Comparison of ENCODE assay signal across 8 cellular contexts in genomic region chr3:9715764-9716437, GRCh38. TPM values are rescaled to one million over a fixed set of nuclear protein-coding genes. Genes with fewer than 3 reads are reported as not detected.
DNase-seq lines count a peak whose midpoint lies in the region; ATAC-seq, FAIRE-seq and TF ChIP-seq lines count a peak whose summit lies in the region.

No MANE protein-coding gene starts in this region.

- TF ChIP-seq CTCF in PC-3 (conservative IDR thresholded peaks at IDR 0.05; ENCODE audit: low read depth, low read length) (peak; percentile 98), MCF 10A (IDR thresholded peaks at IDR 0.05; ENCODE audit: unreplicated experiment) (peak; percentile 89), kidney (IDR thresholded peaks at IDR 0.05; ENCODE audit: borderline replicate concordance, extremely low read depth, insufficient read depth) (peak; percentile 67)

- H3K36me3 ChIP-seq in PC-3 (ENCODE audit: low read depth, low read length) (no peaks in the 10 kb centered on the region), kidney (ENCODE audit: control insufficient read depth in 1 of 2, insufficient read depth in 2 of 2, low read length in 2 of 2) (no peaks in the 10 kb centered on the region)

- CTCF ChIA-PET in activated CD8-positive, alpha-beta memory T cell treated with anti-CD3 and anti-CD28 coated beads, Interleukin-2, amount 10 ng/mL, durations not matched to agents 7 days and 5 days (lab: Charles Lee) = no interaction called here
- CTCF ChIA-PET in PC-3 (lab: Charles Lee) = interaction anchor here (0.5 to 1.2 kb wide), 5 partner anchors 12 to 502 kb away, joined by 3 to 6 read pairs (median 3); no protein-coding TSS in a partner anchor
- CTCF ChIA-PET in MCF 10A (lab: Yijun Ruan, JAX) = interaction anchor here (0.6 to 2.0 kb wide), 30 partner anchors 8 to 721 kb away, joined by 3 to 15 read pairs (median 4); partner anchors contain the start of gene CPNE9

- FAIRE-seq in kidney (lab: Jason Lieb, UNC) = no peak

- H3K4me2 ChIP-seq in PC-3 (ENCODE audit: low read length) = peak overlapping the region; percentile 22; the same call in 1 of the 2 replicates

- H3K4me1 ChIP-seq in PC-3 (ENCODE audit: insufficient read depth, low read length) (peaks cover 7% of the 10 kb centered on the region), kidney (ENCODE audit: control insufficient read depth in 1 of 2, insufficient read depth in 1 of 2, low read depth in 1 of 2, low read length in 2 of 2) (no peaks in the 10 kb centered on the region)

- H3K4me3 ChIP-seq in PC-3 (ENCODE audit: low read length) (no peak overlapping the region), kidney (ENCODE audit: low read length in 2 of 2) (no peak overlapping the region)

- H3K27me3 Mint-ChIP-seq in activated CD8-positive, alpha-beta memory T cell treated with anti-CD3 and anti-CD28 coated beads, Interleukin-2, amount 10 ng/mL, durations not matched to agents 7 days and 5 days = no peaks in the 10 kb centered on the region
- peaks cover 51% of the 10 kb centered on the region for H3K27me3 Mint-ChIP-seq in MCF 10A (ENCODE audit: insufficient read depth, unreplicated experiment)

- H3K27me3 ChIP-seq in PC-3 (ENCODE audit: low read length) = peaks cover 23% of the 10 kb centered on the region

- DNase-seq in activated CD8-positive, alpha-beta memory T cell treated with anti-CD3 and anti-CD28 coated beads, Interleukin-2, amount 10 ng/mL, durations not matched to agents 7 days and 5 days = peak; percentile 62
- no peak for DNase-seq in activated CD8-positive, alpha-beta memory T cell treated with anti-CD3 and anti-CD28 coated beads, Interleukin-2, amount 50 U/mL, for 4 hours
- peak; percentile 96 for DNase-seq in PC-3
- DNase-seq in MCF 10A (ENCODE audit: unreplicated experiment) = peak; percentile 93
- DNase-seq in kidney = peak; percentile 81
- DNase-seq in stimulated activated CD4-positive, alpha-beta T cell treated with anti-CD3 and anti-CD28 coated beads, Interleukin-4, amount 100 ng/mL, for 1 hour = peak; percentile 24
- no peak for DNase-seq in COR-L47 (lab: John Stamatoyannopoulos, UW)

- no peaks in the 10 kb centered on the region for H3K9me2 ChIP-seq in PC-3 (replicated peaks; ENCODE audit: low read length)

- BruUV-seq in PC-3 (replicated peaks; lab: Mats Ljungman, UMichigan) (no TSS peak), MCF 10A (replicated peaks; lab: Mats Ljungman, UMichigan) (no TSS peak)

- H3K9me3 Mint-ChIP-seq in activated CD8-positive, alpha-beta memory T cell treated with anti-CD3 and anti-CD28 coated beads, Interleukin-2, amount 10 ng/mL, durations not matched to agents 7 days and 5 days (ENCODE audit: low read depth) = no peaks in the 10 kb centered on the region
- no peaks in the 10 kb centered on the region for H3K9me3 Mint-ChIP-seq in MCF 10A (ENCODE audit: unreplicated experiment)

- H3K4me1 Mint-ChIP-seq in activated CD8-positive, alpha-beta memory T cell treated with anti-CD3 and anti-CD28 coated beads, Interleukin-2, amount 10 ng/mL, durations not matched to agents 7 days and 5 days = no peaks in the 10 kb centered on the region
- peaks cover 7% of the 10 kb centered on the region for H3K4me1 Mint-ChIP-seq in MCF 10A (ENCODE audit: insufficient read depth, unreplicated experiment)

- peak; percentile 80 for ATAC-seq in activated CD8-positive, alpha-beta memory T cell treated with anti-CD3 and anti-CD28 coated beads, Interleukin-2, amount 10 ng/mL, durations not matched to agents 7 days and 5 days
- ATAC-seq in PC-3 (peak; percentile 98), GM21360 (IDR thresholded peaks at IDR 0.05; ENCODE audit: unreplicated experiment) (no peak)

- H4K20me1 ChIP-seq in PC-3 (ENCODE audit: low read length) = no peaks in the 10 kb centered on the region

- H3K9ac ChIP-seq in PC-3 (ENCODE audit: low read length) = no peak overlapping the region
- no peak overlapping the region for H3K9ac ChIP-seq in kidney (ENCODE audit: low read length in 2 of 2)

- no peaks in the 10 kb centered on the region for H3K9me3 ChIP-seq in PC-3 (ENCODE audit: low read length)
- no peaks in the 10 kb centered on the region for H3K9me3 ChIP-seq in kidney (ENCODE audit: control insufficient read depth in 1 of 2, low read length in 2 of 2)

- no peaks in the 10 kb centered on the region for H3K36me3 Mint-ChIP-seq in activated CD8-positive, alpha-beta memory T cell treated with anti-CD3 and anti-CD28 coated beads, Interleukin-2, amount 10 ng/mL, durations not matched to agents 7 days and 5 days
- no peaks in the 10 kb centered on the region for H3K36me3 Mint-ChIP-seq in MCF 10A (ENCODE audit: insufficient read depth, unreplicated experiment)

- no peak overlapping the region for H3K4me3 Mint-ChIP-seq in activated CD8-positive, alpha-beta memory T cell treated with anti-CD3 and anti-CD28 coated beads, Interleukin-2, amount 10 ng/mL, durations not matched to agents 7 days and 5 days
- H3K4me3 Mint-ChIP-seq in MCF 10A (ENCODE audit: unreplicated experiment) = no peak overlapping the region

- no peak overlapping the region for H3K27ac ChIP-seq in PC-3 (ENCODE audit: low read length)
- peak overlapping the region; percentile 44 to 49 for H3K27ac ChIP-seq in kidney (ENCODE audit: low read depth in 2 of 2, low read length in 2 of 2)

- H3F3A ChIP-seq in PC-3 (ENCODE audit: low read length, unreplicated experiment) = no peaks in the 10 kb centered on the region

- H3K79me2 ChIP-seq in PC-3 (ENCODE audit: low read length) = no peaks in the 10 kb centered on the region

- no peak overlapping the region for H3K27ac Mint-ChIP-seq in activated CD8-positive, alpha-beta memory T cell treated with anti-CD3 and anti-CD28 coated beads, Interleukin-2, amount 10 ng/mL, durations not matched to agents 7 days and 5 days
- no peak overlapping the region for H3K27ac Mint-ChIP-seq in MCF 10A (ENCODE audit: low read depth, unreplicated experiment)

- POLR2A ChIA-PET in PC-3 (lab: Charles Lee; ENCODE audit: unreplicated experiment) = no interaction called here
- POLR2A ChIA-PET in MCF 10A (lab: Yijun Ruan, JAX) = interaction anchor here (0.6 to 1.4 kb wide), 7 partner anchors 15 to 268 kb away, joined by 3 to 12 read pairs (median 3); partner anchors contain the start of genes ARPC4, BRPF1 and OGG1

- no peak overlapping the region for H2AFZ ChIP-seq in PC-3 (ENCODE audit: low read length)

- intact Hi-C loops in PC-3 (cut with micrococcal nuclease) = loop anchor here (1.0 to 10.0 kb wide), 6 partner anchors 15 to 216 kb away; partner anchors contain the start of genes ARPC4, BRPF1, CRELD1 and OGG1
- intact Hi-C loops in MCF 10A (cut with micrococcal nuclease) = loop anchor here (1.0 to 10.0 kb wide), 6 partner anchors 76 to 571 kb away; partner anchors contain the start of genes ARPC4, CRELD1, FANCD2 and TADA3
- intact Hi-C loops in kidney (cut with DNase I) = no loop called here

RNA-seq across cellular contexts. Expression of gene CPNE9, which starts 12.3 kb away (rescaled TPM):
- total RNA-seq in activated CD8-positive, alpha-beta memory T cell treated with anti-CD3 and anti-CD28 coated beads, Interleukin-2, amount 10 ng/mL, durations not matched to agents 7 days and 5 days = not detected
- total RNA-seq in PC-3 (2014; rRNA removed) (0.07 TPM in 1 of 2 replicates, not detected in the other), MCF 10A (2022) (not detected in 2 replicates), kidney (0.16 TPM)
- polyA plus RNA-seq in kidney (ENCODE audit: insufficient read depth, low read depth, low replicate concordance) = 0.19 TPM

RNA-seq across cellular contexts. Expression of gene BRPF1, which starts 15.6 kb away (rescaled TPM):
- total RNA-seq in activated CD8-positive, alpha-beta memory T cell treated with anti-CD3 and anti-CD28 coated beads, Interleukin-2, amount 10 ng/mL, durations not matched to agents 7 days and 5 days = 10 to 100 TPM; 48.1 to 50.1 TPM
- total RNA-seq in PC-3 (2014; rRNA removed) (27.0 and 29.8 TPM in 2 replicates), MCF 10A (2022) (19.9 and 21.4 TPM in 2 replicates), kidney (22.4 TPM)
- 6.2 TPM for polyA plus RNA-seq in kidney (ENCODE audit: insufficient read depth, low read depth, low replicate concordance)

RNA-seq across cellular contexts. Expression of gene OGG1, which starts 33.9 kb away (rescaled TPM):
- 10 to 100 TPM; 32.1 to 34.5 TPM for total RNA-seq in activated CD8-positive, alpha-beta memory T cell treated with anti-CD3 and anti-CD28 coated beads, Interleukin-2, amount 10 ng/mL, durations not matched to agents 7 days and 5 days
- total RNA-seq in PC-3 (2014; rRNA removed) (38.7 and 47.3 TPM in 2 replicates), MCF 10A (2022) (15.3 and 17.7 TPM in 2 replicates), kidney (31.1 TPM)
- polyA plus RNA-seq in kidney (ENCODE audit: insufficient read depth, low read depth, low replicate concordance) = 51.6 TPM

RNA-seq across cellular contexts. Expression of gene CAMK1, which starts 53.8 kb away (rescaled TPM):
- total RNA-seq in activated CD8-positive, alpha-beta memory T cell treated with anti-CD3 and anti-CD28 coated beads, Interleukin-2, amount 10 ng/mL, durations not matched to agents 7 days and 5 days = 10 to 100 TPM; 31.7 to 57.7 TPM
- total RNA-seq in PC-3 (2014; rRNA removed) (36.6 and 53.2 TPM in 2 replicates), MCF 10A (2022) (8.3 and 11.7 TPM in 2 replicates), kidney (31.2 TPM)
- polyA plus RNA-seq in kidney (ENCODE audit: insufficient read depth, low read depth, low replicate concordance) = 52.7 TPM

Comparison
In these comparisons a context has a peak if more than half of its experiments do, and no peak if none do; other contexts are left out.
1. DNase-seq: peak in activated CD8-positive, alpha-beta memory T cell treated with anti-CD3 and anti-CD28 coated beads, Interleukin-2, amount 10 ng/mL, durations not matched to agents 7 days and 5 days (single experiment), PC-3 (single experiment), MCF 10A (single experiment), kidney (single experiment) and stimulated activated CD4-positive, alpha-beta T cell treated with anti-CD3 and anti-CD28 coated beads, Interleukin-4, amount 100 ng/mL, for 1 hour (single experiment); none in activated CD8-positive, alpha-beta memory T cell treated with anti-CD3 and anti-CD28 coated beads, Interleukin-2, amount 50 U/mL, for 4 hours (single experiment) and COR-L47 (single experiment).
2. Peak in every context shown above with its lines, with median percentiles within 50 percentile points of each other: CTCF ChIP-seq.